ENCODE assay signal across 10 cellular contexts in the genomic region with DNA sequence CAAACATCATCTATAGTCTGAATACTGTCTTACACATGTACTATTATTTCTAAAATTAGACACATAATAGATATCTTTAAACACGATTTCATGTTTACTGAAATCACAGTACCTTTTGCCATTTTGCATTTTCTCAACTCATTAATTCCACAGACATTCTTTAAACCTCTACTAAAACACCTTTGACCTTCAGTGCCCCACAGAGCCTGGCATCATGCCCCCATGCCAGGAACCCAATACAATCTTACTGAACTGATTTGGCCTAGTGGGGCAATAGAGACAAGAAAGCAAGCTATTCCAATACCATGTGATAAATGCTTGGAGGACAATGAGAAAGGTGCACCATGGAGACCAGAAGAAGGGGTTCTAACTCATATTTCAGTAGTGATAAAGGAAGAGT. TPM values are rescaled to one million over a fixed set of nuclear protein-coding genes. Genes with fewer than 3 reads are reported as not detected.
"Had no signal": no experiment of that assay in that cellular context is flagged by ENCODE, and none has a peak within 500 bp of the region (broad histone marks: within the 10 kb centered on the region; RNA-seq: fewer than 3 reads in every experiment).

No MANE protein-coding gene starts in this region.

- H2AFZ ChIP-seq: GM23248 had no signal

- H3K9me3 ChIP-seq: HAP-1 had no signal

- H3K27me3 Mint-ChIP-seq: IgD-negative memory B cell had no signal

- H3K27ac Mint-ChIP-seq: HFFc6, IgD-negative memory B cell had no signal

- H3K36me3 ChIP-seq: HAP-1 had no signal

- H3K4me1 ChIP-seq: HAP-1 had no signal

- H3K4me3 ChIP-seq: GM23248, HAP-1 had no signal

- H3K27ac ChIP-seq: GM23248, HL-60 had no signal

- DNase-seq: GM23248, GOT3, H7, HFFc6 had no signal

- H3K4me3 Mint-ChIP-seq: HFFc6, IgD-negative memory B cell had no signal

- H3K9me3 Mint-ChIP-seq: IgD-negative memory B cell had no signal

RNA-seq across cellular contexts. Expression of a gene that starts 19.3 kb away (rescaled TPM):
- total RNA-seq: GM23248, H4, H7, HepG2, HFFc6, HT1080 had no signal
